ENCODE assay signal across 9 cellular contexts in genomic region chr11:45859661-45860140, GRCh38.
DNase-seq lines count a peak whose midpoint lies in the region; ATAC-seq and TF ChIP-seq lines count a peak whose summit lies in the region.
"Had no signal": no experiment of that assay in that cellular context is flagged by ENCODE, and none has a peak within 500 bp of the region (broad histone marks: within the 10 kb centered on the region; RNA-seq: fewer than 3 reads in every experiment).

No MANE protein-coding gene starts in this region.

- H3K9me2 ChIP-seq in MM.1S (replicated peaks; ENCODE audit: insufficient read depth, low read length): no peaks in the 10 kb centered on the region

- TF ChIP-seq CTCF in MM.1S (IDR thresholded peaks at IDR 0.05; ENCODE audit: low read length): no peak

- no peak overlapping the region for H3K27ac Mint-ChIP-seq in stimulated activated naive CD8-positive, alpha-beta T cell treated with anti-CD3 and anti-CD28 coated beads, Interleukin-15, amount 100 ng/mL, for 72 hours
- H3K27ac Mint-ChIP-seq: memory B cell had no signal

- H3K27ac ChIP-seq in caudate nucleus (ENCODE audit: low read depth, low read length) (peak overlapping the region; percentile 86), layer of hippocampus (ENCODE audit: low read depth, low read length) (peak overlapping the region; percentile 79), substantia nigra (ENCODE audit: low read depth, low read length, poor library complexity, severe bottlenecking) (peak overlapping the region; percentile 55), MM.1S (ENCODE audit: low read length) (no peak overlapping the region)

- no peaks in the 10 kb centered on the region for H4K20me1 ChIP-seq in MM.1S (ENCODE audit: insufficient read depth, low read length)

- H3K27me3 Mint-ChIP-seq in stimulated activated naive CD8-positive, alpha-beta T cell treated with anti-CD3 and anti-CD28 coated beads, Interleukin-15, amount 100 ng/mL, for 72 hours: no peaks in the 10 kb centered on the region
- H3K27me3 Mint-ChIP-seq: memory B cell had no signal

- H3K79me2 ChIP-seq in MM.1S (ENCODE audit: low read length): peaks cover 15% of the 10 kb centered on the region

- H3K9me3 Mint-ChIP-seq in stimulated activated naive CD8-positive, alpha-beta T cell treated with anti-CD3 and anti-CD28 coated beads, Interleukin-15, amount 100 ng/mL, for 72 hours: no peaks in the 10 kb centered on the region
- H3K9me3 Mint-ChIP-seq: memory B cell had no signal

- H3K4me1 ChIP-seq in MM.1S (ENCODE audit: low read length): no peaks in the 10 kb centered on the region

- ATAC-seq in GM18868 (IDR thresholded peaks at IDR 0.05; ENCODE audit: unreplicated experiment): no peak
- no peak for ATAC-seq in stimulated activated naive CD8-positive, alpha-beta T cell treated with anti-CD3 and anti-CD28 coated beads, Interleukin-15, amount 100 ng/mL, for 72 hours

- DNase-seq in NCI-H1105 (lab: John Stamatoyannopoulos, UW) (peak; percentile 85), caudate nucleus (lab: John Stamatoyannopoulos, UW) (peak in 59 of 61 donors; percentile 40 to 97 (median 84)), substantia nigra (lab: John Stamatoyannopoulos, UW) (peak in 47 of 49 donors; percentile 22 to 91 (median 77)), MM.1S (no peak), AML-193 (lab: John Stamatoyannopoulos, UW) (no peak)
- DNase-seq in stimulated activated naive CD8-positive, alpha-beta T cell treated with anti-CD3 and anti-CD28 coated beads, Interleukin-15, amount 100 ng/mL, for 72 hours: no peak

- H3K4me2 ChIP-seq in MM.1S (ENCODE audit: low read depth, low read length): no peak overlapping the region

- H3K9me3 ChIP-seq in MM.1S (replicated peaks; ENCODE audit: insufficient read depth, low read length): no peaks in the 10 kb centered on the region

- peaks cover 9% of the 10 kb centered on the region; the same call in 1 of the 2 replicates for H3K36me3 ChIP-seq in MM.1S (replicated peaks; ENCODE audit: insufficient read depth, low read length)

- no peak overlapping the region for H3K9ac ChIP-seq in MM.1S (ENCODE audit: low read length)

- no peak overlapping the region for H3K4me3 ChIP-seq in MM.1S (ENCODE audit: low read length)

- H3K4me3 Mint-ChIP-seq in stimulated activated naive CD8-positive, alpha-beta T cell treated with anti-CD3 and anti-CD28 coated beads, Interleukin-15, amount 100 ng/mL, for 72 hours: no peak overlapping the region
- H3K4me3 Mint-ChIP-seq: memory B cell had no signal

- no peaks in the 10 kb centered on the region for H3K4me1 Mint-ChIP-seq in stimulated activated naive CD8-positive, alpha-beta T cell treated with anti-CD3 and anti-CD28 coated beads, Interleukin-15, amount 100 ng/mL, for 72 hours

- H3F3A ChIP-seq in MM.1S (ENCODE audit: insufficient read depth, low read length): no peaks in the 10 kb centered on the region

- H3K27me3 ChIP-seq in layer of hippocampus (ENCODE audit: control insufficient read depth, insufficient read depth, low read length) (no peaks in the 10 kb centered on the region), MM.1S (replicated peaks; ENCODE audit: insufficient read depth, low read length) (no peaks in the 10 kb centered on the region)

- H2AFZ ChIP-seq in MM.1S (ENCODE audit: low read length): no peak overlapping the region

Comparison
In these comparisons a context has a peak if more than half of its experiments do, and no peak if none do; other contexts are left out.
1. DNase-seq: peak in NCI-H1105 (single experiment), caudate nucleus (59 of 61) and substantia nigra (47 of 49); none in MM.1S (single experiment), stimulated activated naive CD8-positive, alpha-beta T cell treated with anti-CD3 and anti-CD28 coated beads, Interleukin-15, amount 100 ng/mL, for 72 hours (0 of 2) and AML-193 (0 of 2).